Comparison of ENCODE assay signal across 22 cellular contexts in genomic region chr6:145531032-145531431, GRCh38.
DNase-seq lines count a peak whose midpoint lies in the region; TF ChIP-seq lines count a peak whose summit lies in the region.
"Had no signal": no experiment of that assay in that cellular context is flagged by ENCODE, and none has a peak within 500 bp of the region (broad histone marks: within the 10 kb centered on the region; RNA-seq: fewer than 3 reads in every experiment).

No MANE protein-coding gene starts in this region.

- no peak overlapping the region for H3T11ph ChIP-seq in H9 (ENCODE audit: low read length)

- H3K4me3 Mint-ChIP-seq in H9, result no peak overlapping the region
- no peak overlapping the region for H3K4me3 Mint-ChIP-seq in endodermal cell
- H3K4me3 Mint-ChIP-seq: CD4-positive, alpha-beta memory T cell had no signal

- H3K79me1 ChIP-seq in H9 (ENCODE audit: insufficient read depth, low read depth, low read length, poor library complexity, severe bottlenecking), result no peaks in the 10 kb centered on the region

- H3K4me1 Mint-ChIP-seq in H9 (peaks cover 4 to 19% of the 10 kb centered on the region in 2 experiments), endodermal cell (peaks cover 19% of the 10 kb centered on the region)
- H3K4me1 Mint-ChIP-seq: CD4-positive, alpha-beta memory T cell had no signal

- no peak overlapping the region for H4K8ac ChIP-seq in H9 (replicated peaks; ENCODE audit: insufficient read length, low read depth, low read length)

- DNase-seq in DMS153 treated with DMSO at 0.1 percent for 48 hours (lab: John Stamatoyannopoulos, UW; ENCODE audit: unreplicated experiment) (peak; percentile 28), H9 (peak; percentile 32), NCI-H69 (lab: John Stamatoyannopoulos, UW) (peak; percentile 53), endodermal cell (peak; percentile 66), Kasumi-1 (lab: John Stamatoyannopoulos, UW) (no peak), amniotic stem cell (lab: John Stamatoyannopoulos, UW) (no peak)
- no peak for DNase-seq in activated naive CD4-positive, alpha-beta T cell (lab: John Stamatoyannopoulos, UW)
- no peak for DNase-seq in activated effector memory CD4-positive, alpha-beta T cell treated with anti-CD3 and anti-CD28 coated beads, Interleukin-2, amount 50 U/mL, for 16 hours
- DNase-seq: C1 segment of cervical spinal cord; CD4-positive, alpha-beta memory T cell; COR-L47; DMS79; EL; H7; KBM-7; MM.1S; NCI-H1417 treated with DMSO at 0.1 percent for 48 hours; NCI-H1694 treated with DMSO at 0.1 percent for 48 hours; NCI-H82; SHP77 had no signal

- H3K14ac ChIP-seq in H9 (ENCODE audit: insufficient read depth, low read length), result no peak overlapping the region

- H3K4ac ChIP-seq in H9 (ENCODE audit: low read depth, low read length), result no peak overlapping the region

- no peaks in the 10 kb centered on the region for H3K79me2 ChIP-seq in H9 (ENCODE audit: insufficient read depth, low read length)

- peak overlapping the region; percentile 71 for H3K4me3 ChIP-seq in endodermal cell (ENCODE audit: low read length)
- H3K4me3 ChIP-seq: A549 had no signal

- H3K27ac Mint-ChIP-seq in H9 (no peak overlapping the region), endodermal cell (peak overlapping the region; percentile 56)
- H3K27ac Mint-ChIP-seq: CD4-positive, alpha-beta memory T cell had no signal

- no peak overlapping the region for H3K56ac ChIP-seq in H9 (ENCODE audit: insufficient read length, low read depth, low read length)

- H3K18ac ChIP-seq in H9 (ENCODE audit: insufficient read length, low read depth, low read length), result no peak overlapping the region

- H2BK20ac ChIP-seq in H9 (ENCODE audit: low read depth, low read length, poor library complexity, severe bottlenecking), result no peak overlapping the region

- H3K9ac ChIP-seq in H9 (ENCODE audit: extremely low read depth, insufficient read length, low read length), result no peak overlapping the region
- H3K9ac ChIP-seq in endodermal cell (ENCODE audit: extremely low read depth, low read length, poor library complexity, severe bottlenecking), result no peak overlapping the region

- H3K4me1 ChIP-seq in H9 (ENCODE audit: insufficient read depth, low read length) (no peaks in the 10 kb centered on the region), endodermal cell (ENCODE audit: control insufficient read depth, insufficient read depth, low read length) (peaks cover 33% of the 10 kb centered on the region)
- H3K4me1 ChIP-seq: A549 had no signal

- WGBS in H9 (ENCODE audit: extremely low coverage, insufficient read length, low lambda C conversion rate), result no CpG with 5 or more reads among the region's 1 CpG
- WGBS in endodermal cell (ENCODE audit: insufficient coverage in 1 of 2, insufficient read length in 1 of 2), 2 experiments, result 57% methylated on average over 1 of the region's 1 CpG; no CpG with 5 or more reads in 1 of the 2 experiments

- peaks cover 0 to under 1% of the 10 kb centered on the region in 2 experiments; a peak in 2 of 5 replicates for H3K9me3 Mint-ChIP-seq in H9
- H3K9me3 Mint-ChIP-seq in endodermal cell, result peaks cover 8% of the 10 kb centered on the region

- H3K4me2 ChIP-seq in H9 (ENCODE audit: insufficient read depth, insufficient read length, low read length), result no peak overlapping the region
- H3K4me2 ChIP-seq: A549 had no signal

- H3K27me3 Mint-ChIP-seq in H9 (ENCODE audit: low read depth) (peaks cover 56% of the 10 kb centered on the region), endodermal cell (ENCODE audit: insufficient read depth) (peaks cover 65% of the 10 kb centered on the region)

- H4K5ac ChIP-seq in H9 (ENCODE audit: insufficient read length, low read depth, low read length), result no peak overlapping the region

- no peaks in the 10 kb centered on the region for H4K20me1 ChIP-seq in H9 (ENCODE audit: control insufficient read depth, insufficient read depth, insufficient read length)

- H3K27me3 ChIP-seq in H9 (ENCODE audit: insufficient read depth, low read length), result peaks cover 58% of the 10 kb centered on the region
- no peaks in the 10 kb centered on the region for H3K27me3 ChIP-seq in endodermal cell (ENCODE audit: control insufficient read depth, insufficient read depth, low read length, poor library complexity, severe bottlenecking)

- no peak overlapping the region for H2BK12ac ChIP-seq in H9 (ENCODE audit: insufficient read length, low read depth, low read length)

- no peak overlapping the region for H3K27ac ChIP-seq in H9 (ENCODE audit: insufficient read length, low read depth, low read length)
- no peak overlapping the region for H3K27ac ChIP-seq in endodermal cell (ENCODE audit: low read depth, low read length)
- H3K27ac ChIP-seq: A549, RWPE1 had no signal

- H2BK5ac ChIP-seq in H9 (ENCODE audit: insufficient read length, low read length), result no peak overlapping the region

- H3K23ac ChIP-seq in H9 (ENCODE audit: insufficient read length, low read depth, low read length), result no peak overlapping the region

- no peaks in the 10 kb centered on the region for H3K36me3 Mint-ChIP-seq in H9 (ENCODE audit: insufficient read depth in 1 of 3, low read depth in 3 of 3)
- no peaks in the 10 kb centered on the region for H3K36me3 Mint-ChIP-seq in endodermal cell (ENCODE audit: low read depth)
- H3K36me3 Mint-ChIP-seq: CD4-positive, alpha-beta memory T cell had no signal

- H2BK120ac ChIP-seq in H9 (ENCODE audit: low read depth, low read length, poor library complexity, severe bottlenecking), result no peak overlapping the region

- no peak overlapping the region for H2AK5ac ChIP-seq in H9 (ENCODE audit: insufficient read length, low read length)

- H3K23me2 ChIP-seq in H9 (ENCODE audit: insufficient read length, low read depth, low read length, poor library complexity, severe bottlenecking), result no peaks in the 10 kb centered on the region

- no peaks in the 10 kb centered on the region for H3K9me3 ChIP-seq in H9 (ENCODE audit: control insufficient read depth, low read depth, low read length)
- H3K9me3 ChIP-seq in endodermal cell (ENCODE audit: control insufficient read depth, low read length), result peaks cover 25% of the 10 kb centered on the region
- H3K9me3 ChIP-seq: A549 had no signal

- no peak overlapping the region for H2BK15ac ChIP-seq in H9 (ENCODE audit: low read depth, low read length)

- TF ChIP-seq CTCF in H9 (conservative IDR thresholded peaks at IDR 0.05) (no peak), endodermal cell (conservative IDR thresholded peaks at IDR 0.05) (no peak)

- H2AFZ ChIP-seq in H9 (ENCODE audit: low read length), result no peak overlapping the region

- H3K36me3 ChIP-seq in endodermal cell (ENCODE audit: control insufficient read depth, insufficient read depth, low read length), result no peaks in the 10 kb centered on the region

- no peak overlapping the region for H4K91ac ChIP-seq in H9 (ENCODE audit: insufficient read length, low read depth, low read length)

Comparison
In these comparisons a context has a peak if more than half of its experiments do, and no peak if none do; other contexts are left out.
1. DNase-seq: peak in DMS153 treated with DMSO at 0.1 percent for 48 hours (single experiment), H9 (single experiment), NCI-H69 (single experiment) and endodermal cell (single experiment); none in Kasumi-1 (0 of 2), amniotic stem cell (single experiment), activated naive CD4-positive, alpha-beta T cell (0 of 4) and activated effector memory CD4-positive, alpha-beta T cell treated with anti-CD3 and anti-CD28 coated beads, Interleukin-2, amount 50 U/mL, for 16 hours (single experiment).